Comparison of ENCODE assay signal across 14 cellular contexts in genomic region chr7:1041471-1042160, GRCh38. TPM values are rescaled to one million over a fixed set of nuclear protein-coding genes. Genes with fewer than 3 reads are reported as not detected.
DNase-seq lines count a peak whose midpoint lies in the region; ATAC-seq and TF ChIP-seq lines count a peak whose summit lies in the region.
"Had no signal": no experiment of that assay in that cellular context is flagged by ENCODE, and none has a peak within 500 bp of the region (broad histone marks: within the 10 kb centered on the region; RNA-seq: fewer than 3 reads in every experiment).

No MANE protein-coding gene starts in this region.

- peaks cover 26% of the 10 kb centered on the region for H4K20me1 ChIP-seq in BLaER1

- H3K27ac ChIP-seq in BLaER1 (peak overlapping the region; percentile 0), HL-60 (replicated peaks) (peak overlapping the region; percentile 84)
- H3K27ac ChIP-seq: parathyroid adenoma, upper lobe of right lung had no signal

- peaks cover 1% of the 10 kb centered on the region; the same call in 1 of the 2 replicates for H3K36me3 ChIP-seq in BLaER1
- H3K36me3 ChIP-seq: upper lobe of right lung had no signal

- H3K4me1 Mint-ChIP-seq in natural killer cell = peaks cover 39 to 43% of the 10 kb centered on the region in 2 donors

- H3K4me3 ChIP-seq in BLaER1 (no peak overlapping the region), HL-60 (replicated peaks; ENCODE audit: insufficient read depth, low read length) (peak overlapping the region; percentile 9; the same call in 1 of the 2 replicates)
- H3K4me3 ChIP-seq: upper lobe of right lung had no signal

- DNase-seq in HL-60 (ENCODE audit: low read depth in 1 of 2, low spot score in 1 of 2) = peak in 1 of 2 experiments; percentile 68
- DNase-seq in cerebellar cortex (ENCODE audit: low spot score) = peak; percentile 43
- DNase-seq in natural killer cell = no peak
- DNase-seq in NCI-H1105 treated with DMSO at 0.1 percent for 48 hours (lab: John Stamatoyannopoulos, UW) = no peak
- no peak for DNase-seq in stimulated activated naive CD4-positive, alpha-beta T cell treated with Interleukin-2 at 50 U/mL for 16 hours (lab: John Stamatoyannopoulos, UW)
- no peak for DNase-seq in globus pallidus (ENCODE audit: low spot score)
- DNase-seq: activated CD4-positive, CD25-positive, alpha-beta regulatory T cell; midbrain; SIG-M5; upper lobe of right lung had no signal

- no peaks in the 10 kb centered on the region for H3K9me3 Mint-ChIP-seq in natural killer cell

- TF ChIP-seq CTCF in HL-60 (IDR thresholded peaks at IDR 0.05; ENCODE audit: insufficient read depth, low read length) (no peak), natural killer cell (IDR thresholded peaks at IDR 0.05) (no peak)

- intact Hi-C loops in natural killer cell (cut with micrococcal nuclease) = loop anchor here (5.0 kb wide), 1 partner anchor 119 kb away; no protein-coding TSS in a partner anchor

- peaks cover 49% of the 10 kb centered on the region for H3K4me1 ChIP-seq in BLaER1

- H3K9ac ChIP-seq in BLaER1 = no peak overlapping the region
- H3K9ac ChIP-seq: parathyroid adenoma had no signal

- peak overlapping the region; percentile 82 to 90 for H3K27ac Mint-ChIP-seq in natural killer cell

- peaks cover 3% of the 10 kb centered on the region; the same call in 1 of the 2 replicates for H3K9me3 ChIP-seq in BLaER1
- H3K9me3 ChIP-seq: upper lobe of right lung had no signal

- H3K4me3 Mint-ChIP-seq in natural killer cell = peak overlapping the region; percentile 75

- H3K27me3 ChIP-seq in BLaER1 = no peaks in the 10 kb centered on the region; the same call in 1 of the 2 replicates
- H3K27me3 ChIP-seq in HL-60 (ENCODE audit: insufficient read depth, poor library complexity, severe bottlenecking) = no peaks in the 10 kb centered on the region
- H3K27me3 ChIP-seq: dorsolateral prefrontal cortex, upper lobe of right lung had no signal

- H3K4me2 ChIP-seq in BLaER1 = peak overlapping the region; percentile 100

- peaks cover 0 to 7% of the 10 kb centered on the region in 2 donors for H3K27me3 Mint-ChIP-seq in natural killer cell (ENCODE audit: low read depth in 2 of 2)

- H3K36me3 Mint-ChIP-seq in natural killer cell = no peaks in the 10 kb centered on the region

- no peak for ATAC-seq in natural killer cell
- no peak for ATAC-seq in GM21825 (IDR thresholded peaks at IDR 0.05; ENCODE audit: unreplicated experiment)
- ATAC-seq: upper lobe of right lung had no signal

RNA-seq across cellular contexts. Expression of gene GPR146, which starts 2.7 kb away (rescaled TPM):
- total RNA-seq in natural killer cell = 1 to 10 TPM; 2.3 to 4.5 (median 2.5) TPM

RNA-seq across cellular contexts. Expression of gene GPER1, which starts 46.3 kb away (rescaled TPM):
- total RNA-seq in natural killer cell = under 1 TPM in 2 of 3 donors, not detected in 1; 0.25 to 0.26 TPM

RNA-seq across cellular contexts. Expression of gene CYP2W1, which starts 58.6 kb away (rescaled TPM):
- total RNA-seq in natural killer cell = not detected
- total RNA-seq: upper lobe of right lung had no signal
